In the genomic region with DNA sequence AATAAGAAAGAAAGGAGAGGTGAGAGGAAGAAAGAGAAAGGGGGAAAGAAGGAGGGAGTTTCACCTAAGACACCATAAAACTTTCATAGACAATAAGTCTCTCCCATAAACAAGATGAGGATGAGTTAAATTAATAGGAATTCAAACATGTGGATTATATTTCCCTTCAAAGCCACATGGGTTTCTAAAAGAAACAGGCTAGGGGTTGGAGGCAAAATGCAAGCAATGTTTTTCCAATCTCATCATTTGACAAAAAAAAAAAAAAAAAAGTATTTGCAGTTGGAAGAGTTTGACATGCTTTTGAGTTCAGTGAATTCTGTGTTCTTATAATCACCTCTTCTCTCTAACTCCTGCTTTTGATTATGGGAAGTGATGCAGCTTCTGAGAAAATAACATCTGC, we compare ENCODE assay signal across 26 cellular contexts.
A peak's percentile ranks its signal among the peaks of the same experiment; 100 is the strongest.
DNase-seq lines count a peak whose midpoint lies in the region; ATAC-seq and TF ChIP-seq lines count a peak whose summit lies in the region.
"Had no signal": no experiment of that assay in that cellular context is flagged by ENCODE, and none has a peak within 500 bp of the region (broad histone marks: within the 10 kb centered on the region; RNA-seq: fewer than 3 reads in every experiment).

No MANE protein-coding gene starts in this region.

- POLR2A ChIA-PET in AG04449 (lab: Yijun Ruan, JAX) = no interaction called here
- POLR2A ChIA-PET in CD4-positive, alpha-beta memory T cell (lab: Charles Lee; ENCODE audit: partially characterized antibody) = no interaction called here
- POLR2A ChIA-PET in CD8-positive, alpha-beta memory T cell (lab: Charles Lee) = no interaction called here

- intact Hi-C loops in CD4-positive, alpha-beta memory T cell (cut with micrococcal nuclease) = no loop called here

- H3K27ac ChIP-seq in CD4-positive, alpha-beta memory T cell (ENCODE audit: low read depth, low read length) = no peak overlapping the region
- no peak overlapping the region for H3K27ac ChIP-seq in CD8-positive, alpha-beta memory T cell (ENCODE audit: low read depth, low read length)
- H3K27ac ChIP-seq: pancreas, tibial artery had no signal

- peak; percentile 83 for ATAC-seq in SK-N-SH treated with all-trans-retinoic acid at 6 μM for 48 hours
- ATAC-seq: HepG2; naive thymus-derived CD8-positive, alpha-beta T cell; pancreas; right cardiac atrium; stimulated activated naive CD8-positive, alpha-beta T cell treated with anti-CD3 and anti-CD28 coated beads, Interleukin-15, amount 100 ng/mL, for 72 hours had no signal

- H3K27me3 Mint-ChIP-seq in CD4-positive, alpha-beta memory T cell = peaks cover 4 to 9% of the 10 kb centered on the region in 2 donors
- peaks cover 9 to 33% of the 10 kb centered on the region in 2 donors for H3K27me3 Mint-ChIP-seq in CD8-positive, alpha-beta memory T cell

- TF ChIP-seq CTCF in AG04449 (IDR thresholded peaks at IDR 0.05; ENCODE audit: insufficient read depth, low read length, missing control alignments) (no peak), fibroblast of villous mesenchyme (IDR thresholded peaks at IDR 0.05; ENCODE audit: insufficient read depth, low read depth, low read length) (no peak)

- H3K9me3 ChIP-seq in CD4-positive, alpha-beta memory T cell (ENCODE audit: control insufficient read depth in 1 of 2, low read length in 2 of 2) = no peaks in the 10 kb centered on the region
- H3K9me3 ChIP-seq in CD8-positive, alpha-beta memory T cell (ENCODE audit: low read length) = no peaks in the 10 kb centered on the region
- H3K9me3 ChIP-seq: pancreas, tibial artery had no signal

- no peak overlapping the region for H3K4me3 ChIP-seq in AG04449 (ENCODE audit: low read depth, low read length)
- no peak overlapping the region for H3K4me3 ChIP-seq in fibroblast of villous mesenchyme (ENCODE audit: low read depth, low read length)
- H3K4me3 ChIP-seq in CD4-positive, alpha-beta memory T cell (ENCODE audit: low read length in 2 of 2) = no peak overlapping the region
- no peak overlapping the region for H3K4me3 ChIP-seq in CD8-positive, alpha-beta memory T cell (ENCODE audit: low read length)
- H3K4me3 ChIP-seq: pancreas, tibial artery had no signal

- H3K36me3 ChIP-seq in CD4-positive, alpha-beta memory T cell (ENCODE audit: insufficient read depth, low read length) = no peaks in the 10 kb centered on the region
- no peaks in the 10 kb centered on the region for H3K36me3 ChIP-seq in CD8-positive, alpha-beta memory T cell (ENCODE audit: insufficient read depth, low read length)
- H3K36me3 ChIP-seq: pancreas, tibial artery had no signal

- H3K4me3 Mint-ChIP-seq in CD4-positive, alpha-beta memory T cell = no peak overlapping the region
- no peak overlapping the region for H3K4me3 Mint-ChIP-seq in CD8-positive, alpha-beta memory T cell
- H3K4me3 Mint-ChIP-seq: activated naive CD8-positive, alpha-beta T cell treated with anti-CD3 and anti-CD28 coated beads for 36 hours; CD4-positive, CD25-positive, alpha-beta regulatory T cell; naive thymus-derived CD8-positive, alpha-beta T cell; stimulated activated naive CD8-positive, alpha-beta T cell treated with anti-CD3 and anti-CD28 coated beads, Interleukin-15, amount 100 ng/mL, for 72 hours had no signal

- no peaks in the 10 kb centered on the region for H3K36me3 Mint-ChIP-seq in CD4-positive, alpha-beta memory T cell
- H3K36me3 Mint-ChIP-seq in CD8-positive, alpha-beta memory T cell = no peaks in the 10 kb centered on the region
- H3K36me3 Mint-ChIP-seq: activated naive CD8-positive, alpha-beta T cell treated with anti-CD3 and anti-CD28 coated beads for 36 hours; CD4-positive, CD25-positive, alpha-beta regulatory T cell; naive thymus-derived CD8-positive, alpha-beta T cell had no signal

- DNase-seq in AG04449 (ENCODE audit: low read depth, low spot score) (peak; percentile 44), GM04504 (ENCODE audit: low read depth) (peak; percentile 77), fibroblast of villous mesenchyme (ENCODE audit: low read depth) (peak; percentile 55), T-helper 9 cell (no peak), NCI-H748 treated with DMSO at 0.1 percent for 48 hours (lab: John Stamatoyannopoulos, UW) (no peak)
- no peak for DNase-seq in CD4-positive, alpha-beta memory T cell
- DNase-seq in CD8-positive, alpha-beta memory T cell = no peak
- DNase-seq: activated CD4-positive, alpha-beta T cell treated with anti-CD3 and anti-CD28 coated beads for 4 hours; activated naive CD8-positive, alpha-beta T cell treated with anti-CD3 and anti-CD28 coated beads for 36 hours; CD4-positive, CD25-positive, alpha-beta regulatory T cell; DMS153; effector CD4-positive, alpha-beta T cell; head of caudate nucleus; naive thymus-derived CD8-positive, alpha-beta T cell; NCI-H1436; NCI-H510A; NK-92 treated with Interleukin-12 subunit alpha and Interleukin-12 subunit beta, amount 100 ng/mL, for 24 hours; pancreas; right cardiac atrium; SIG-M5; stimulated activated CD4-positive, alpha-beta T cell treated with anti-CD3 and anti-CD28 coated beads, Interleukin-12 subunit alpha, Interleukin-12 subunit beta, amount 100 ng/mL, for 4 hours; stimulated activated CD4-positive, alpha-beta T cell treated with anti-CD3 and anti-CD28 coated beads, Interleukin-4, amount 100 ng/mL, for 4 hours; stimulated activated naive CD8-positive, alpha-beta T cell treated with anti-CD3 and anti-CD28 coated beads, Interleukin-15, amount 100 ng/mL, for 72 hours; tibial artery had no signal

- H3K27me3 ChIP-seq in CD4-positive, alpha-beta memory T cell (ENCODE audit: insufficient read depth, low read length) = no peaks in the 10 kb centered on the region
- peaks cover 3% of the 10 kb centered on the region for H3K27me3 ChIP-seq in CD8-positive, alpha-beta memory T cell (ENCODE audit: insufficient read depth, low read length, poor library complexity, severe bottlenecking)
- H3K27me3 ChIP-seq: pancreas, tibial artery had no signal

- H3K27ac Mint-ChIP-seq in CD4-positive, alpha-beta memory T cell = no peak overlapping the region
- H3K27ac Mint-ChIP-seq in CD8-positive, alpha-beta memory T cell = no peak overlapping the region
- H3K27ac Mint-ChIP-seq: activated naive CD8-positive, alpha-beta T cell treated with anti-CD3 and anti-CD28 coated beads for 36 hours; CD4-positive, CD25-positive, alpha-beta regulatory T cell; naive thymus-derived CD8-positive, alpha-beta T cell had no signal

- CTCF ChIA-PET in AG04449 (lab: Yijun Ruan, JAX) = interaction anchor here (1.0 to 1.3 kb wide), 3 partner anchors 9 to 157 kb away, joined by 3 to 4 read pairs (median 3); no protein-coding TSS in a partner anchor
- CTCF ChIA-PET in CD4-positive, alpha-beta memory T cell (lab: Charles Lee; ENCODE audit: partially characterized antibody) = no interaction called here
- CTCF ChIA-PET in CD8-positive, alpha-beta memory T cell (lab: Charles Lee) = no interaction called here

- H3K4me1 ChIP-seq in CD4-positive, alpha-beta memory T cell (ENCODE audit: insufficient read depth, low read length) = no peaks in the 10 kb centered on the region
- no peaks in the 10 kb centered on the region for H3K4me1 ChIP-seq in CD8-positive, alpha-beta memory T cell (ENCODE audit: insufficient read depth, low read length)
- H3K4me1 ChIP-seq: pancreas had no signal

- no peaks in the 10 kb centered on the region for H3K9me3 Mint-ChIP-seq in CD4-positive, alpha-beta memory T cell
- H3K9me3 Mint-ChIP-seq in CD8-positive, alpha-beta memory T cell = peaks cover 0 to 2% (median 0%) of the 10 kb centered on the region in 5 donors
- H3K9me3 Mint-ChIP-seq: activated naive CD8-positive, alpha-beta T cell treated with anti-CD3 and anti-CD28 coated beads for 36 hours; naive thymus-derived CD8-positive, alpha-beta T cell; stimulated activated naive CD8-positive, alpha-beta T cell treated with anti-CD3 and anti-CD28 coated beads, Interleukin-15, amount 100 ng/mL, for 72 hours had no signal

- no peaks in the 10 kb centered on the region for H3K4me1 Mint-ChIP-seq in CD4-positive, alpha-beta memory T cell
- H3K4me1 Mint-ChIP-seq in CD8-positive, alpha-beta memory T cell = no peaks in the 10 kb centered on the region
- H3K4me1 Mint-ChIP-seq: activated naive CD8-positive, alpha-beta T cell treated with anti-CD3 and anti-CD28 coated beads for 36 hours; CD4-positive, CD25-positive, alpha-beta regulatory T cell; naive thymus-derived CD8-positive, alpha-beta T cell; stimulated activated naive CD8-positive, alpha-beta T cell treated with anti-CD3 and anti-CD28 coated beads, Interleukin-15, amount 100 ng/mL, for 72 hours had no signal

TF ChIP-seq in SK-N-SH treated with all-trans-retinoic acid at 6 μM for 48 hours, 23 proteins besides CTCF, POLR2A, EP300 and RAD21 (continues in another document):
- TF ChIP-seq ZNF8 (CRISPR knock-in tag; IDR thresholded peaks at IDR 0.05) (no peak), ARNTL (CRISPR knock-in tag; IDR thresholded peaks at IDR 0.05; ENCODE audit: borderline replicate concordance, low read depth) (no peak), ZNF70 (CRISPR knock-in tag; IDR thresholded peaks at IDR 0.05) (no peak)
- TF ChIP-seq, protein P1, sequence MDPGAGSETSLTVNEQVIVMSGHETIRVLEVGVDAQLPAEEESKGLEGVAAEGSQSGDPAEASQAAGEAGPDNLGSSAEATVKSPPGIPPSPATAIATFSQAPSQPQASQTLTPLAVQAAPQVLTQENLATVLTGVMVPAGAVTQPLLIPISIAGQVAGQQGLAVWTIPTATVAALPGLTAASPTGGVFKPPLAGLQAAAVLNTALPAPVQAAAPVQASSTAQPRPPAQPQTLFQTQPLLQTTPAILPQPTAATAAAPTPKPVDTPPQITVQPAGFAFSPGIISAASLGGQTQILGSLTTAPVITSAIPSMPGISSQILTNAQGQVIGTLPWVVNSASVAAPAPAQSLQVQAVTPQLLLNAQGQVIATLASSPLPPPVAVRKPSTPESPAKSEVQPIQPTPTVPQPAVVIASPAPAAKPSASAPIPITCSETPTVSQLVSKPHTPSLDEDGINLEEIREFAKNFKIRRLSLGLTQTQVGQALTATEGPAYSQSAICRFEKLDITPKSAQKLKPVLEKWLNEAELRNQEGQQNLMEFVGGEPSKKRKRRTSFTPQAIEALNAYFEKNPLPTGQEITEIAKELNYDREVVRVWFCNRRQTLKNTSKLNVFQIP (CRISPR knock-in tag; IDR thresholded peaks at IDR 0.05; ENCODE audit: borderline replicate concordance, low read depth) = no peak

Comparison
In these comparisons a context has a peak if more than half of its experiments do, and no peak if none do; other contexts are left out.
1. DNase-seq: peak in AG04449 (single experiment), GM04504 (single experiment) and fibroblast of villous mesenchyme (single experiment); none in T-helper 9 cell (single experiment), CD4-positive, alpha-beta memory T cell (0 of 5), CD8-positive, alpha-beta memory T cell (0 of 5) and NCI-H748 treated with DMSO at 0.1 percent for 48 hours (single experiment).